ENCODE assay signal across 1 cellular context in the genomic region with DNA sequence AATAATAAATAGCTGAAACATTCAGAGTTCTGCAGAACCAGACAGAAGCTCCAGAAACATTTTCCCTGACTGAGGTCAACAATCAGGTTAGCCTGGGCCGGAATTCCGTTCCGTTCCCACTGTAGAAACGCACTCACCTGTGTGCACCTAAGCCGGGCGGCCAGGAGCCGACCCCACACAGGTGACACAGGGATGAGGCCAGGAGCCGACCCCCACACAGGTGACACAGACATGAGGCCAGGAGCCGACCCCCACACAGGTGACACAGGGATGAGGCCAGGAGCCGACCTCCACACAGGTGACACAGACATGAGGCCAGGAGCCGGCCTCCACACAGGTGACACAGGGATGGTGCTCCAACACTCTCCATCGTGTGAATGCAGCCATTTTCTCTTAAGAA.
TF ChIP-seq lines count a peak whose summit lies in the region.

No MANE protein-coding gene starts in this region.

TF ChIP-seq in IMR-90, 13 proteins besides CTCF, POLR2A, EP300 and RAD21 (continued from another document):
- TF ChIP-seq, protein P1, sequence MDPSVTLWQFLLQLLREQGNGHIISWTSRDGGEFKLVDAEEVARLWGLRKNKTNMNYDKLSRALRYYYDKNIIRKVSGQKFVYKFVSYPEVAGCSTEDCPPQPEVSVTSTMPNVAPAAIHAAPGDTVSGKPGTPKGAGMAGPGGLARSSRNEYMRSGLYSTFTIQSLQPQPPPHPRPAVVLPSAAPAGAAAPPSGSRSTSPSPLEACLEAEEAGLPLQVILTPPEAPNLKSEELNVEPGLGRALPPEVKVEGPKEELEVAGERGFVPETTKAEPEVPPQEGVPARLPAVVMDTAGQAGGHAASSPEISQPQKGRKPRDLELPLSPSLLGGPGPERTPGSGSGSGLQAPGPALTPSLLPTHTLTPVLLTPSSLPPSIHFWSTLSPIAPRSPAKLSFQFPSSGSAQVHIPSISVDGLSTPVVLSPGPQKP (IDR thresholded peaks at IDR 0.05; ENCODE audit: borderline replicate concordance, low read depth, low read length), result no peak
- no peak for TF ChIP-seq MXI1 (IDR thresholded peaks at IDR 0.05; ENCODE audit: borderline replicate concordance, low read depth, low read length)
- TF ChIP-seq RCOR1 (IDR thresholded peaks at IDR 0.05; ENCODE audit: insufficient replicate concordance, low read length), result no peak
- no peak for TF ChIP-seq CEBPB (IDR thresholded peaks at IDR 0.05; ENCODE audit: low read depth, low read length)
- TF ChIP-seq BHLHE40 (IDR thresholded peaks at IDR 0.05; ENCODE audit: low read depth, low read length), result no peak
- no peak for TF ChIP-seq CHD1 (IDR thresholded peaks at IDR 0.05; ENCODE audit: low read depth, low read length)
